1 cellular context compared by ENCODE assay signal in genomic region chrX:23661671-23662070, GRCh38.
TF ChIP-seq lines count a peak whose summit lies in the region.

No MANE protein-coding gene starts in this region.

TF ChIP-seq in IMR-90, 13 proteins besides CTCF, POLR2A, EP300 and RAD21:
- no peak for TF ChIP-seq FOS (IDR thresholded peaks at IDR 0.05; ENCODE audit: low read depth, low read length)
- no peak for TF ChIP-seq CEBPB (IDR thresholded peaks at IDR 0.05; ENCODE audit: low read depth, low read length)
- no peak for TF ChIP-seq MAZ (IDR thresholded peaks at IDR 0.05; ENCODE audit: borderline replicate concordance, low read depth, low read length)
- TF ChIP-seq CHD1 (IDR thresholded peaks at IDR 0.05; ENCODE audit: low read depth, low read length): no peak
- no peak for TF ChIP-seq MAFK (IDR thresholded peaks at IDR 0.05; ENCODE audit: low read depth, low read length)
- TF ChIP-seq ELK1 (IDR thresholded peaks at IDR 0.05; ENCODE audit: borderline replicate concordance, low read depth, low read length): no peak
